Comparison of ENCODE assay signal across 29 cellular contexts in genomic region chr2:64598226-64598625, GRCh38.
"Had no signal": no experiment of that assay in that cellular context is flagged by ENCODE, and none has a peak within 500 bp of the region (broad histone marks: within the 10 kb centered on the region; RNA-seq: fewer than 3 reads in every experiment).

No MANE protein-coding gene starts in this region.

- H3K27ac Mint-ChIP-seq: natural killer cell treated with Interleukin-12 subunit alpha and Interleukin-12 subunit beta and Interleukin-15 and Interleukin-18, amount 100 ng/mL, for 72 hours; nephron progenitor cell; stimulated activated effector memory CD8-positive, alpha-beta T cell treated with anti-CD3 and anti-CD28 coated beads, Interleukin-12 subunit alpha, Interleukin-12 subunit beta, amount 100 ng/mL, for 72 hours; stimulated activated naive B cell treated with anti-CD40 and anti-IgM and Interleukin-4, amounts not matched to agents 10 μg/mL and 1 μg/mL and 100 μg/mL, for 72 hours; stimulated activated naive CD8-positive, alpha-beta T cell treated with anti-CD3 and anti-CD28 coated beads, Interleukin-15, Interleukin-2, amounts not matched to agents 100 ng/mL and 50 ng/mL, for 24 hours had no signal

- H3K4me1 ChIP-seq: pancreas, prostate gland had no signal

- ATAC-seq: naive thymus-derived CD8-positive, alpha-beta T cell; natural killer cell treated with Interleukin-12 subunit alpha and Interleukin-12 subunit beta and Interleukin-15 and Interleukin-18, amount 100 ng/mL, for 72 hours; pancreas; stimulated activated effector memory CD8-positive, alpha-beta T cell treated with anti-CD3 and anti-CD28 coated beads, Interleukin-12 subunit alpha, Interleukin-12 subunit beta, amount 100 ng/mL, for 72 hours; stimulated activated naive B cell treated with anti-CD40 and anti-IgM and Interleukin-4, amounts not matched to agents 10 μg/mL and 1 μg/mL and 100 μg/mL, for 72 hours had no signal

- DNase-seq: naive thymus-derived CD8-positive, alpha-beta T cell; nephron progenitor cell; nucleus accumbens; pancreas; retina; right cardiac atrium; right lobe of liver; sigmoid colon; small intestine; stimulated activated CD4-positive, alpha-beta T cell treated with anti-CD3 and anti-CD28 coated beads, Interleukin-15, amount 100 ng/mL, for 24 hours; stimulated activated CD4-positive, alpha-beta T cell treated with anti-CD3 and anti-CD28 coated beads, Interleukin-2, amount 100 ng/mL, for 24 hours; stimulated activated CD4-positive, alpha-beta T cell treated with anti-CD3 and anti-CD28 coated beads, Interleukin-2, amount 100 ng/mL, for 48 hours; stimulated activated CD4-positive, alpha-beta T cell treated with anti-CD3 and anti-CD28 coated beads, Interleukin-4, amount 100 ng/mL, for 24 hours; stimulated activated naive B cell treated with anti-CD40 and anti-IgM and Interleukin-4, amounts not matched to agents 10 μg/mL and 1 μg/mL and 100 μg/mL, for 72 hours; stimulated activated naive CD4-positive, alpha-beta T cell treated with Interleukin-2 at 50 U/mL for 16 hours; stomach; thyroid gland; trophoblast cell; upper lobe of left lung had no signal

- H3K36me3 ChIP-seq: pancreas, prostate gland, right lobe of liver, thoracic aorta, thyroid gland, vagina had no signal

- H3K27me3 Mint-ChIP-seq: naive thymus-derived CD8-positive, alpha-beta T cell; natural killer cell treated with Interleukin-12 subunit alpha and Interleukin-12 subunit beta and Interleukin-15 and Interleukin-18, amount 100 ng/mL, for 72 hours; stimulated activated naive B cell treated with anti-CD40 and anti-IgM and Interleukin-4, amounts not matched to agents 10 μg/mL and 1 μg/mL and 100 μg/mL, for 72 hours; stimulated activated naive CD8-positive, alpha-beta T cell treated with anti-CD3 and anti-CD28 coated beads, Interleukin-15, Interleukin-2, amounts not matched to agents 100 ng/mL and 50 ng/mL, for 24 hours had no signal

- H3K4me3 Mint-ChIP-seq: naive thymus-derived CD8-positive, alpha-beta T cell; natural killer cell treated with Interleukin-12 subunit alpha and Interleukin-12 subunit beta and Interleukin-15 and Interleukin-18, amount 100 ng/mL, for 72 hours; nephron progenitor cell; neural crest cell; stimulated activated effector memory CD8-positive, alpha-beta T cell treated with anti-CD3 and anti-CD28 coated beads, Interleukin-12 subunit alpha, Interleukin-12 subunit beta, amount 100 ng/mL, for 72 hours; stimulated activated naive B cell treated with anti-CD40 and anti-IgM and Interleukin-4, amounts not matched to agents 10 μg/mL and 1 μg/mL and 100 μg/mL, for 72 hours; stimulated activated naive CD8-positive, alpha-beta T cell treated with anti-CD3 and anti-CD28 coated beads, Interleukin-15, Interleukin-2, amounts not matched to agents 100 ng/mL and 50 ng/mL, for 24 hours had no signal

- FAIRE-seq: pancreas, small intestine, urothelium cell line had no signal

- H3K27ac ChIP-seq: neutrophil, pancreas, prostate gland, right lobe of liver, sigmoid colon, stomach, thoracic aorta, thyroid gland, tibial nerve, upper lobe of left lung, vagina had no signal

- H3K27me3 ChIP-seq: neutrophil, pancreas, right lobe of liver, sigmoid colon, stomach, thyroid gland, tibial nerve, upper lobe of left lung, vagina had no signal

- H3K9me3 ChIP-seq: neutrophil, pancreas, prostate gland, right lobe of liver, sigmoid colon, stomach, thoracic aorta, thyroid gland, tibial nerve, upper lobe of left lung, vagina had no signal

- H3K36me3 Mint-ChIP-seq: natural killer cell treated with Interleukin-12 subunit alpha and Interleukin-12 subunit beta and Interleukin-15 and Interleukin-18, amount 100 ng/mL, for 72 hours had no signal

- H3K4me1 Mint-ChIP-seq: neural crest cell had no signal

- H3K9me3 Mint-ChIP-seq: naive thymus-derived CD8-positive, alpha-beta T cell; natural killer cell treated with Interleukin-12 subunit alpha and Interleukin-12 subunit beta and Interleukin-15 and Interleukin-18, amount 100 ng/mL, for 72 hours; nephron progenitor cell; neural crest cell; stimulated activated effector memory CD8-positive, alpha-beta T cell treated with anti-CD3 and anti-CD28 coated beads, Interleukin-12 subunit alpha, Interleukin-12 subunit beta, amount 100 ng/mL, for 72 hours; stimulated activated naive B cell treated with anti-CD40 and anti-IgM and Interleukin-4, amounts not matched to agents 10 μg/mL and 1 μg/mL and 100 μg/mL, for 72 hours; stimulated activated naive CD8-positive, alpha-beta T cell treated with anti-CD3 and anti-CD28 coated beads, Interleukin-15, Interleukin-2, amounts not matched to agents 100 ng/mL and 50 ng/mL, for 24 hours had no signal

- H3K4me3 ChIP-seq: pancreas, prostate gland, right lobe of liver, sigmoid colon, stomach, thoracic aorta, thyroid gland, tibial nerve, upper lobe of left lung, vagina had no signal
